Comparison of ENCODE assay signal across 1 cellular context in genomic region chr15:41877631-41878354, GRCh38.
TF ChIP-seq lines count a peak whose summit lies in the region.

No MANE protein-coding gene starts in this region.

TF ChIP-seq in GM23338, 12 proteins besides CTCF, POLR2A, EP300 and RAD21:
- TF ChIP-seq ETS1 (IDR thresholded peaks at IDR 0.05) (no peak), EZH2phosphoT487 (IDR thresholded peaks at IDR 0.05; ENCODE audit: unreplicated experiment) (no peak), JUNB (IDR thresholded peaks at IDR 0.05; ENCODE audit: unreplicated experiment) (no peak)
